8 cellular contexts compared by ENCODE assay signal in genomic region chr18:21111351-21112139, GRCh38. TPM values are rescaled to one million over a fixed set of nuclear protein-coding genes. Genes with fewer than 3 reads are reported as not detected.
A peak's percentile ranks its signal among the peaks of the same experiment; 100 is the strongest.
DNase-seq lines count a peak whose midpoint lies in the region; ATAC-seq and TF ChIP-seq lines count a peak whose summit lies in the region.

Gene ROCK1 (minus strand): TSS chr18:21111813. CDS start chr18:21110910, 903 bp downstream.

- peak within 1 kb of the TSS; percentile 96 for H3K27ac ChIP-seq in caudate nucleus (ENCODE audit: low read depth, low read length)

- peaks cover 12 to 23% (median 13%) of the 10 kb centered on the region in 3 donors for H3K27me3 Mint-ChIP-seq in immature natural killer cell (ENCODE audit: low read depth in 3 of 3)

- peak within 1 kb of the TSS; percentile 91 to 97 (median 94) for H3K27ac Mint-ChIP-seq in immature natural killer cell

- ATAC-seq in GM19035 (IDR thresholded peaks at IDR 0.05; ENCODE audit: unreplicated experiment) (peak; percentile 92), HG03342 (IDR thresholded peaks at IDR 0.05; ENCODE audit: unreplicated experiment) (peak; percentile 90)

- no peaks in the 10 kb centered on the region for H3K36me3 Mint-ChIP-seq in immature natural killer cell

- H3K9me3 Mint-ChIP-seq in immature natural killer cell: no peaks in the 10 kb centered on the region

- H3K4me1 Mint-ChIP-seq in immature natural killer cell: peaks cover 16% of the 10 kb centered on the region in 2 donors

- no peak within 1 kb of the TSS for H3K4me3 Mint-ChIP-seq in immature natural killer cell

- H3K4me3 ChIP-seq in AG10803 (ENCODE audit: low read length): peak within 1 kb of the TSS; percentile 87

- no peak for TF ChIP-seq CTCF in AG10803 (conservative IDR thresholded peaks at IDR 0.05; ENCODE audit: low read length)

- DNase-seq in AG10803 (ENCODE audit: low read depth): peak; percentile 98
- DNase-seq in NCI-H345 treated with DMSO at 0.1 percent for 48 hours (lab: John Stamatoyannopoulos, UW; ENCODE audit: unreplicated experiment): peak; percentile 89
- peak; percentile 99 for DNase-seq in activated CD4-positive, CD25-positive, alpha-beta regulatory T cell (lab: John Stamatoyannopoulos, UW)
- peak; percentile 62 to 99 (median 96) for DNase-seq in caudate nucleus (lab: John Stamatoyannopoulos, UW)
- DNase-seq in immature natural killer cell: peak; percentile 97 to 98 (median 98)
- peak; percentile 88 for DNase-seq in smooth muscle cell of the brain vasculature (ENCODE audit: low read depth, low spot score)

RNA-seq across cellular contexts. Expression of gene ROCK1, which starts in this region (rescaled TPM):
- 10 to 100 TPM; 15.3 to 56.7 (median 16.0) TPM for polyA plus RNA-seq in immature natural killer cell

Comparison
In these comparisons a context has a peak if more than half of its experiments do, and no peak if none do; other contexts are left out.
1. Peak in every context shown above with its lines: DNase-seq, ATAC-seq, H3K4me3 ChIP-seq and H3K27ac ChIP-seq.